Comparison of ENCODE assay signal across 13 cellular contexts in genomic region chr2:113768770-113769169, GRCh38.
"Had no signal": no experiment of that assay in that cellular context is flagged by ENCODE, and none has a peak within 500 bp of the region (broad histone marks: within the 10 kb centered on the region; RNA-seq: fewer than 3 reads in every experiment).

No MANE protein-coding gene starts in this region.

- H3K36me3 Mint-ChIP-seq: natural killer cell treated with Interleukin-12 subunit alpha and Interleukin-12 subunit beta and Interleukin-15 and Interleukin-18, amount 100 ng/mL, for 72 hours had no signal

- DNase-seq: activated CD4-positive, alpha-beta T cell treated with anti-CD3 and anti-CD28 coated beads, Interleukin-2, amount 50 U/mL, for 4 hours; activated naive CD4-positive, alpha-beta T cell treated with anti-CD3 and anti-CD28 coated beads for 36 hours; activated naive CD8-positive, alpha-beta T cell treated with anti-CD3 and anti-CD28 coated beads, Interleukin-2, amount 50 U/mL, for 24 hours; activated T-cell treated with anti-CD3 and anti-CD28 coated beads for 4 hours; glutamatergic neuron; hypothalamus; right lobe of liver had no signal

- H3K9me3 Mint-ChIP-seq: activated naive CD8-positive, alpha-beta T cell treated with anti-CD3 and anti-CD28 coated beads, Interleukin-2, amount 50 U/mL, for 24 hours; activated T-helper 17 cell treated with anti-CD3 and anti-CD28 coated beads, Interleukin-2, amount 50 U/mL, for 72 hours; natural killer cell treated with Interleukin-12 subunit alpha and Interleukin-12 subunit beta and Interleukin-15 and Interleukin-18, amount 100 ng/mL, for 72 hours had no signal

- H3K4me3 ChIP-seq: prostate gland, right lobe of liver, suprapubic skin had no signal

- H3K27ac ChIP-seq: prostate gland, right lobe of liver, suprapubic skin had no signal

- H3K4me1 ChIP-seq: prostate gland, right lobe of liver, suprapubic skin had no signal

- H3K27ac Mint-ChIP-seq: activated naive CD4-positive, alpha-beta T cell treated with anti-CD3 and anti-CD28 coated beads for 36 hours; activated naive CD8-positive, alpha-beta T cell treated with anti-CD3 and anti-CD28 coated beads, Interleukin-2, amount 50 U/mL, for 24 hours; activated T-helper 17 cell treated with anti-CD3 and anti-CD28 coated beads, Interleukin-2, amount 50 U/mL, for 72 hours; natural killer cell treated with Interleukin-12 subunit alpha and Interleukin-12 subunit beta and Interleukin-15 and Interleukin-18, amount 100 ng/mL, for 72 hours; stimulated activated naive CD8-positive, alpha-beta T cell treated with anti-CD3 and anti-CD28 coated beads, Interleukin-15, Interleukin-2, amounts not matched to agents 100 ng/mL and 50 ng/mL, for 24 hours had no signal

- H3K9me3 ChIP-seq: prostate gland, right lobe of liver, suprapubic skin had no signal

- H3K4me1 Mint-ChIP-seq: activated naive CD8-positive, alpha-beta T cell treated with anti-CD3 and anti-CD28 coated beads, Interleukin-2, amount 50 U/mL, for 24 hours; activated T-helper 17 cell treated with anti-CD3 and anti-CD28 coated beads, Interleukin-2, amount 50 U/mL, for 72 hours had no signal

- H3K27me3 ChIP-seq: right lobe of liver, suprapubic skin had no signal

- H3K36me3 ChIP-seq: prostate gland, right lobe of liver, suprapubic skin had no signal

- H3K4me3 Mint-ChIP-seq: activated naive CD4-positive, alpha-beta T cell treated with anti-CD3 and anti-CD28 coated beads for 36 hours; activated naive CD8-positive, alpha-beta T cell treated with anti-CD3 and anti-CD28 coated beads, Interleukin-2, amount 50 U/mL, for 24 hours; activated T-helper 17 cell treated with anti-CD3 and anti-CD28 coated beads, Interleukin-2, amount 50 U/mL, for 72 hours; natural killer cell treated with Interleukin-12 subunit alpha and Interleukin-12 subunit beta and Interleukin-15 and Interleukin-18, amount 100 ng/mL, for 72 hours; stimulated activated naive CD8-positive, alpha-beta T cell treated with anti-CD3 and anti-CD28 coated beads, Interleukin-15, Interleukin-2, amounts not matched to agents 100 ng/mL and 50 ng/mL, for 24 hours had no signal

- ATAC-seq: activated CD4-positive, CD25-positive, alpha-beta regulatory T cell treated with anti-CD3 and anti-CD28 coated beads, Interleukin-2, amount 50 U/mL, for 24 hours; activated naive CD8-positive, alpha-beta T cell treated with anti-CD3 and anti-CD28 coated beads, Interleukin-2, amount 50 U/mL, for 24 hours; activated T-helper 17 cell treated with anti-CD3 and anti-CD28 coated beads, Interleukin-2, amount 50 U/mL, for 72 hours; natural killer cell treated with Interleukin-12 subunit alpha and Interleukin-12 subunit beta and Interleukin-15 and Interleukin-18, amount 100 ng/mL, for 72 hours; right lobe of liver had no signal
